ENCODE assay signal across 9 cellular contexts in the genomic region with DNA sequence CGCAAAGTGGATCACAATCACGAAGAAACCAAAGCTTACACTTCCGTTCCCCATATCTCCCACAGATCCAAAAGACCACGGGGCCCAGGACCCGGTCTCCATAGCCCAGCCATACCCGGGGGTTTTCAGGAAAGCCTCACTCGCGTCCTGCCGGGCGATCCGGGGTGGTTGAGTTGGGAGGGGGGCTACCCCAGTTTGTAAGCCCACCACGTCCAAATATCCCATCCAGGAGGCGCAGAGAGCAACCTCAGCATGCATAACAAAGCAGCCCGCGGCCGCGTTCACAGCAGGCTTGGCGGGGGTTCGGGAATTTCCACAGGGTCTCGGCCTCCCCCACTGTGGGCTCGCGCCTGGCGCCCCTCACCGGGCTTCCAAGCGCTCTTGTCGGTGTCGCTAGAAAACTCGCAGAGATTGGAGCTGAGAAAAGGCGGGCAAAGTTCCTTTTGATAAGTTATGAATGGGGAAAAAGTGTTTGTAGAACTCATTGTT. TPM values are rescaled to one million over a fixed set of nuclear protein-coding genes. Genes with fewer than 3 reads are reported as not detected.
DNase-seq lines count a peak whose midpoint lies in the region; ATAC-seq and TF ChIP-seq lines count a peak whose summit lies in the region.
"Had no signal": no experiment of that assay in that cellular context is flagged by ENCODE, and none has a peak within 500 bp of the region (broad histone marks: within the 10 kb centered on the region; RNA-seq: fewer than 3 reads in every experiment).

No MANE protein-coding gene starts in this region.

- no peak for DNase-seq in CD8-positive, alpha-beta T cell
- DNase-seq in fibroblast of villous mesenchyme (ENCODE audit: low read depth): no peak
- DNase-seq in retinal pigment epithelial cell (ENCODE audit: low read depth): no peak
- no peak for DNase-seq in A172 (ENCODE audit: low spot score)
- no peak for DNase-seq in stimulated activated CD4-positive, alpha-beta T cell treated with anti-CD3 and anti-CD28 coated beads, Interleukin-2, amount 100 ng/mL, for 24 hours
- DNase-seq in NCI-H82 (lab: John Stamatoyannopoulos, UW): no peak

- POLR2A ChIA-PET in CD8-positive, alpha-beta T cell (lab: Charles Lee): interaction anchor here (1.1 to 1.4 kb wide), 3 partner anchors 14 to 82 kb away, joined by 3 to 8 read pairs (median 4); a partner anchor contains a TSS

- peak overlapping the region; percentile 84 for H3K4me3 Mint-ChIP-seq in CD8-positive, alpha-beta T cell

- ATAC-seq in CD8-positive, alpha-beta T cell: peak; percentile 15
- ATAC-seq in GM21737 (IDR thresholded peaks at IDR 0.05; ENCODE audit: unreplicated experiment): peak; percentile 29

- no peaks in the 10 kb centered on the region for H3K9me3 Mint-ChIP-seq in CD8-positive, alpha-beta T cell

- peak overlapping the region; percentile 65 for H3K4me3 ChIP-seq in CD8-positive, alpha-beta T cell (ENCODE audit: low read depth, low read length)
- peak overlapping the region; percentile 84 for H3K4me3 ChIP-seq in fibroblast of villous mesenchyme (ENCODE audit: low read depth, low read length)
- peak overlapping the region; percentile 79 for H3K4me3 ChIP-seq in retinal pigment epithelial cell (ENCODE audit: low read length)

- CTCF ChIA-PET in CD8-positive, alpha-beta T cell (lab: Charles Lee): interaction anchor here (1.3 to 4.6 kb wide), 2 partner anchors 9 to 20 kb away, joined by 5 to 20 read pairs; a partner anchor contains a TSS

- H3K36me3 Mint-ChIP-seq in CD8-positive, alpha-beta T cell: peaks cover 13% of the 10 kb centered on the region

- H3K27me3 ChIP-seq in CD8-positive, alpha-beta T cell (ENCODE audit: insufficient read depth, low read length): no peaks in the 10 kb centered on the region

- intact Hi-C loops in CD8-positive, alpha-beta T cell (cut with DNase I, micrococcal nuclease): loop anchor here in 1 of 2 experiments (1.0 kb wide), 1 partner anchor 9 kb away; a partner anchor contains a TSS

- H3K27ac ChIP-seq in CD8-positive, alpha-beta T cell (ENCODE audit: low read depth, low read length): no peak overlapping the region

- peaks cover 21% of the 10 kb centered on the region for H3K4me1 Mint-ChIP-seq in CD8-positive, alpha-beta T cell (ENCODE audit: low read depth)

- no peaks in the 10 kb centered on the region for H3K27me3 Mint-ChIP-seq in CD8-positive, alpha-beta T cell (ENCODE audit: low read depth)

- peaks cover 26% of the 10 kb centered on the region for H3K4me1 ChIP-seq in CD8-positive, alpha-beta T cell (ENCODE audit: insufficient read depth, low read length)

- H3K36me3 ChIP-seq in CD8-positive, alpha-beta T cell (ENCODE audit: insufficient read depth, low read length): no peaks in the 10 kb centered on the region

- TF ChIP-seq CTCF in CD8-positive, alpha-beta T cell (IDR thresholded peaks at IDR 0.05): no peak
- TF ChIP-seq CTCF in fibroblast of villous mesenchyme (IDR thresholded peaks at IDR 0.05; ENCODE audit: insufficient read depth, low read depth, low read length) (no peak), retinal pigment epithelial cell (conservative IDR thresholded peaks at IDR 0.05; ENCODE audit: low read depth, low read length) (no peak)

- H3K27ac Mint-ChIP-seq in CD8-positive, alpha-beta T cell: no peak overlapping the region

- H3K9me3 ChIP-seq in CD8-positive, alpha-beta T cell (ENCODE audit: low read length): no peaks in the 10 kb centered on the region

TF ChIP-seq in PFSK-1, 5 proteins besides CTCF, POLR2A, EP300 and RAD21:
- TF ChIP-seq POLR2AphosphoS5 (IDR thresholded peaks at IDR 0.05; ENCODE audit: low read depth, low read length): peak; percentile 73
- no peak for TF ChIP-seq SIN3A (IDR thresholded peaks at IDR 0.05; ENCODE audit: borderline replicate concordance, insufficient read depth, low read length)
TF ChIP-seq in PFSK-1: peak in this region for 1.

RNA-seq across cellular contexts. Expression of a gene that starts 9.5 kb away (rescaled TPM):
- 10 to 100 TPM; 20.8 to 21.5 TPM for total RNA-seq in CD8-positive, alpha-beta T cell
- 145 TPM for polyA plus RNA-seq in PFSK-1 (2012; ENCODE audit: insufficient read length, low read depth)
- 22.0 and 27.7 TPM in 2 replicates for total RNA-seq in fibroblast of villous mesenchyme
- total RNA-seq in A172 (2014; rRNA removed; shearing (Covaris generic)): 14.7 and 16.6 TPM in 2 replicates

RNA-seq across cellular contexts. Expression of a gene that starts 14.2 kb away (rescaled TPM):
- total RNA-seq in CD8-positive, alpha-beta T cell: 10 to 100 TPM; 42.5 to 51.7 TPM
- polyA plus RNA-seq in PFSK-1 (2012; ENCODE audit: insufficient read length, low read depth): 41.3 TPM
- total RNA-seq in fibroblast of villous mesenchyme: 26.8 and 32.2 TPM in 2 replicates
- total RNA-seq in A172 (2014; rRNA removed; shearing (Covaris generic)): 9.0 and 13.9 TPM in 2 replicates

RNA-seq across cellular contexts. Expression of a gene that starts 19.0 kb away (rescaled TPM):
- under 1 TPM; 0.19 to 0.33 TPM for total RNA-seq in CD8-positive, alpha-beta T cell
- not detected for polyA plus RNA-seq in PFSK-1 (2012; ENCODE audit: insufficient read length, low read depth)
- total RNA-seq in fibroblast of villous mesenchyme: 0.32 and 0.43 TPM in 2 replicates
- total RNA-seq in A172 (2014; rRNA removed; shearing (Covaris generic)): 0.12 TPM in 1 of 2 replicates, not detected in the other
- total RNA-seq: NCI-H460 had no signal

RNA-seq across cellular contexts. Expression of a gene that starts 21.7 kb away (rescaled TPM):
- 10 to 100 TPM; 25.6 to 26.0 TPM for total RNA-seq in CD8-positive, alpha-beta T cell
- 67.5 TPM for polyA plus RNA-seq in PFSK-1 (2012; ENCODE audit: insufficient read length, low read depth)
- 19.0 and 27.1 TPM in 2 replicates for total RNA-seq in fibroblast of villous mesenchyme
- total RNA-seq in A172 (2014; rRNA removed; shearing (Covaris generic)): 15.1 and 18.2 TPM in 2 replicates
